9 cellular contexts compared by ENCODE assay signal in the genomic region with DNA sequence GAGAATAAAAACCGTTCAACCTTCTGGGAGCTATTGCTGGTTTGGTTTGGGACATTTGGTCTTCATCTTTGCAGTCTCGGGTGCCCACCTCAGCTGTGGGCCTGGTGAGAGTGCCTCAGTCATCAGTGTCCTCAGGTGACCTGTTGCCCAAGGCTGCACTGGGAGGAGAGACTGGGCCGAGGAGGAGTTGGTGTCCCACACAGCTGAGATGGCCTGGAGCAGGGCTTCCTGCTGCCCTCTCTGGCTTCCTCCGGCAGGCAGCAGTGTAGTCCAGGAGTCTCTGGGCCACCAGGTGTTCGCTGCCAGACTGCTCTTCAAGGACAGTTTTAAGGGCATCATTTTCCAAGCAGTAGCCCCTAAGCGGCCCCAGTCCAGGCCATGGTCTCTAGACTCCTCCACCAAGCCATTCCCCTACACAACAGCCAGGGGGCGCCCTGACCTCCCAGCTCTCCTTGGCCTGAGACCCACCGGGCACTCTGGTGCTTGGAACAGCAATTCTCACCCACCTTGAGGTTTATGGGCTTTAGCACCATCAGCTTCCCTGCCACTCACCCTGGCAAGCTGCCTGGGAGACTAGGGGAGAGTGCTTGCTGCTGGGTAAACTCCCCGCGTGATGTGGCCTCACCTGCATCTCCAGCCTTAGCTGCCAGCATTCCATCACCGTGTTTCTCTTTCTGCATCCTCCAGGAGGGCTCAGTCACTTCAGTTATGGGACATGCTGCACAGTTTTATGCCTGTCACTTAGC. TPM values are rescaled to one million over a fixed set of nuclear protein-coding genes. Genes with fewer than 3 reads are reported as not detected.
A peak's percentile ranks its signal among the peaks of the same experiment; 100 is the strongest.
DNase-seq lines count a peak whose midpoint lies in the region; ATAC-seq and TF ChIP-seq lines count a peak whose summit lies in the region.
"Had no signal": no experiment of that assay in that cellular context is flagged by ENCODE, and none has a peak within 500 bp of the region (broad histone marks: within the 10 kb centered on the region; RNA-seq: fewer than 3 reads in every experiment).

No MANE protein-coding gene starts in this region.

- POLR2A ChIA-PET in activated CD4-positive, alpha-beta T cell treated with anti-CD3 and anti-CD28 coated beads, Interleukin-2, amount 10 ng/mL, durations not matched to agents 7 days and 5 days (lab: Charles Lee) = interaction anchor here (0.6 to 1.2 kb wide), 2 partner anchors 10 to 37 kb away, joined by 3 to 6 read pairs; no protein-coding TSS in a partner anchor

- no peak for DNase-seq in LNCaP clone FGC (ENCODE audit: low read depth)
- peak; percentile 60 for DNase-seq in activated CD4-positive, alpha-beta T cell treated with anti-CD3 and anti-CD28 coated beads, Interleukin-2, amount 10 ng/mL, durations not matched to agents 7 days and 5 days
- peak; percentile 56 to 62 (median 59) for DNase-seq in effector memory CD8-positive, alpha-beta T cell
- DNase-seq in naive B cell = peak; percentile 51
- DNase-seq in vagina (ENCODE audit: extremely low spot score in 2 of 2) = no peak
- DNase-seq in kidney glomerular epithelial cell (lab: John Stamatoyannopoulos, UW) = no peak

- H3K27ac ChIP-seq in DOHH2 (ENCODE audit: low read depth, low read length) = no peak overlapping the region
- no peak overlapping the region for H3K27ac ChIP-seq in vagina

- H3K4me1 Mint-ChIP-seq in activated CD4-positive, alpha-beta T cell treated with anti-CD3 and anti-CD28 coated beads, Interleukin-2, amount 10 ng/mL, durations not matched to agents 7 days and 5 days = peaks cover 26% of the 10 kb centered on the region
- peaks cover 24 to 39% of the 10 kb centered on the region in 2 donors for H3K4me1 Mint-ChIP-seq in effector memory CD8-positive, alpha-beta T cell (ENCODE audit: low read depth in 2 of 2)
- H3K4me1 Mint-ChIP-seq in naive B cell = peaks cover 21 to 51% (median 50%) of the 10 kb centered on the region in 3 donors

- peak; percentile 93 for ATAC-seq in effector memory CD8-positive, alpha-beta T cell (replicated peaks)
- ATAC-seq in naive B cell (ENCODE audit: low read depth in 2 of 2) (peak; percentile 87 to 90), HG02970 (IDR thresholded peaks at IDR 0.05; ENCODE audit: low FRiP score, unreplicated experiment) (no peak)

- H3K36me3 Mint-ChIP-seq in activated CD4-positive, alpha-beta T cell treated with anti-CD3 and anti-CD28 coated beads, Interleukin-2, amount 10 ng/mL, durations not matched to agents 7 days and 5 days (ENCODE audit: low read depth) = peaks cover 40% of the 10 kb centered on the region
- H3K36me3 Mint-ChIP-seq in effector memory CD8-positive, alpha-beta T cell (ENCODE audit: insufficient read depth) = peaks cover 25% of the 10 kb centered on the region
- H3K36me3 Mint-ChIP-seq in naive B cell = peaks cover 0 to 5% of the 10 kb centered on the region in 2 donors

- H3K4me1 ChIP-seq in DOHH2 (ENCODE audit: control insufficient read depth, low read length) = peaks cover 9% of the 10 kb centered on the region
- peaks cover 2% of the 10 kb centered on the region for H3K4me1 ChIP-seq in vagina

- no peaks in the 10 kb centered on the region for H3F3A ChIP-seq in DOHH2 (ENCODE audit: control insufficient read depth, insufficient read depth)

- no peaks in the 10 kb centered on the region for H3K27me3 Mint-ChIP-seq in activated CD4-positive, alpha-beta T cell treated with anti-CD3 and anti-CD28 coated beads, Interleukin-2, amount 10 ng/mL, durations not matched to agents 7 days and 5 days
- no peaks in the 10 kb centered on the region for H3K27me3 Mint-ChIP-seq in effector memory CD8-positive, alpha-beta T cell
- H3K27me3 Mint-ChIP-seq in naive B cell = no peaks in the 10 kb centered on the region

- no peak overlapping the region for H3K4me3 Mint-ChIP-seq in activated CD4-positive, alpha-beta T cell treated with anti-CD3 and anti-CD28 coated beads, Interleukin-2, amount 10 ng/mL, durations not matched to agents 7 days and 5 days
- peak overlapping the region in 1 of 2 donors; percentile 17 for H3K4me3 Mint-ChIP-seq in effector memory CD8-positive, alpha-beta T cell
- peak overlapping the region in 2 of 8 donors; percentile 45 to 57 for H3K4me3 Mint-ChIP-seq in naive B cell

- H3K9me2 ChIP-seq in DOHH2 (replicated peaks; ENCODE audit: control insufficient read depth, low read length) = no peaks in the 10 kb centered on the region

- H3K36me3 ChIP-seq in DOHH2 (ENCODE audit: control insufficient read depth, low read length) (peaks cover 52% of the 10 kb centered on the region), vagina (peaks cover 0 to 59% of the 10 kb centered on the region in 2 donors)

- H3K79me2 ChIP-seq in DOHH2 (ENCODE audit: control insufficient read depth, low read length) = peaks cover 28% of the 10 kb centered on the region

- no peak overlapping the region for H3K4me3 ChIP-seq in DOHH2 (ENCODE audit: low read length)
- no peak overlapping the region for H3K4me3 ChIP-seq in LNCaP clone FGC (ENCODE audit: low read depth, low read length)
- H3K4me3 ChIP-seq in vagina = no peak overlapping the region

- H4K20me1 ChIP-seq in DOHH2 (ENCODE audit: control insufficient read depth, insufficient read depth, low read depth, low read length) = no peaks in the 10 kb centered on the region

- CTCF ChIA-PET in activated CD4-positive, alpha-beta T cell treated with anti-CD3 and anti-CD28 coated beads, Interleukin-2, amount 10 ng/mL, durations not matched to agents 7 days and 5 days (lab: Charles Lee) = interaction anchor here (0.6 to 3.4 kb wide), 23 partner anchors 9 to 330 kb away, joined by 3 to 29 read pairs (median 5); a partner anchor contains a TSS

- TF ChIP-seq POLR2A in vagina (IDR thresholded peaks at IDR 0.05) = no peak

- intact Hi-C loops in vagina (cut with DNase I) = no loop called here

- H3K9me3 Mint-ChIP-seq in activated CD4-positive, alpha-beta T cell treated with anti-CD3 and anti-CD28 coated beads, Interleukin-2, amount 10 ng/mL, durations not matched to agents 7 days and 5 days = no peaks in the 10 kb centered on the region
- no peaks in the 10 kb centered on the region for H3K9me3 Mint-ChIP-seq in effector memory CD8-positive, alpha-beta T cell
- H3K9me3 Mint-ChIP-seq in naive B cell = no peaks in the 10 kb centered on the region

- TF ChIP-seq CTCF in DOHH2 (IDR thresholded peaks at IDR 0.05; ENCODE audit: low read depth, low read length, poor library complexity, severe bottlenecking) (peak; percentile 96), LNCaP clone FGC (IDR thresholded peaks at IDR 0.05; ENCODE audit: control insufficient read depth, extremely low read depth, insufficient read depth) (peak; percentile 78), vagina (IDR thresholded peaks at IDR 0.05) (peak; percentile 68 to 76 (median 73))

- H3K27ac Mint-ChIP-seq in activated CD4-positive, alpha-beta T cell treated with anti-CD3 and anti-CD28 coated beads, Interleukin-2, amount 10 ng/mL, durations not matched to agents 7 days and 5 days = peak overlapping the region; percentile 60
- H3K27ac Mint-ChIP-seq in effector memory CD8-positive, alpha-beta T cell = peak overlapping the region; percentile 54 to 74
- peak overlapping the region; percentile 28 to 93 (median 60) for H3K27ac Mint-ChIP-seq in naive B cell

- H3K4me2 ChIP-seq in DOHH2 (ENCODE audit: low read length) = no peak overlapping the region

- H3K9me3 ChIP-seq in DOHH2 (ENCODE audit: control insufficient read depth, insufficient read depth, low read length) (no peaks in the 10 kb centered on the region), vagina (no peaks in the 10 kb centered on the region)

- H3K27me3 ChIP-seq in DOHH2 (ENCODE audit: control insufficient read depth, low read length) (no peaks in the 10 kb centered on the region), vagina (no peaks in the 10 kb centered on the region)

RNA-seq across cellular contexts. Expression of a gene that starts 9.1 kb away (rescaled TPM):
- 100 to 1,000 TPM in 1 of 2 experiments, 10 to 100 TPM in 1; 83.5 to 106 TPM for total RNA-seq in activated CD4-positive, alpha-beta T cell treated with anti-CD3 and anti-CD28 coated beads, Interleukin-2, amount 10 ng/mL, durations not matched to agents 7 days and 5 days
- 100 to 1,000 TPM in 1 of 6 donors, 10 to 100 TPM in 5; 63.3 to 110 (median 79.9) TPM for polyA plus RNA-seq in naive B cell (ENCODE audit: low read depth in 6 of 6)
- 56.2 TPM for total RNA-seq in vagina

RNA-seq across cellular contexts. Expression of a gene that starts 10.7 kb away (rescaled TPM):
- 10 to 100 TPM; 38.4 to 40.2 TPM for total RNA-seq in activated CD4-positive, alpha-beta T cell treated with anti-CD3 and anti-CD28 coated beads, Interleukin-2, amount 10 ng/mL, durations not matched to agents 7 days and 5 days
- polyA plus RNA-seq in naive B cell (ENCODE audit: low read depth in 6 of 6) = 10 to 100 TPM; 59.7 to 80.2 (median 74.2) TPM
- 30.7 TPM for total RNA-seq in vagina

RNA-seq across cellular contexts. Expression of a gene that starts 34.1 kb away (rescaled TPM):
- total RNA-seq in activated CD4-positive, alpha-beta T cell treated with anti-CD3 and anti-CD28 coated beads, Interleukin-2, amount 10 ng/mL, durations not matched to agents 7 days and 5 days = 1 to 10 TPM; 6.4 to 7.6 TPM
- polyA plus RNA-seq in naive B cell (ENCODE audit: low read depth in 6 of 6) = 1 to 10 TPM in 4 of 6 donors, under 1 TPM in 1, not detected in 1; 0.80 to 2.7 (median 2.0) TPM
- 149 TPM for total RNA-seq in vagina

RNA-seq across cellular contexts. Expression of a gene that starts 41.9 kb away (rescaled TPM):
- not detected for total RNA-seq in activated CD4-positive, alpha-beta T cell treated with anti-CD3 and anti-CD28 coated beads, Interleukin-2, amount 10 ng/mL, durations not matched to agents 7 days and 5 days
- not detected for polyA plus RNA-seq in naive B cell (ENCODE audit: low read depth in 6 of 6)
- total RNA-seq in vagina = 1.7 TPM
- total RNA-seq: RPMI7951 had no signal

RNA-seq across cellular contexts. Expression of a gene that starts 50.4 kb away (rescaled TPM):
- total RNA-seq in activated CD4-positive, alpha-beta T cell treated with anti-CD3 and anti-CD28 coated beads, Interleukin-2, amount 10 ng/mL, durations not matched to agents 7 days and 5 days = not detected
- polyA plus RNA-seq in naive B cell (ENCODE audit: low read depth in 6 of 6) = not detected
- total RNA-seq in vagina = 7.6 TPM
- total RNA-seq: RPMI7951 had no signal

Comparison
In these comparisons a context has a peak if more than half of its experiments do, and no peak if none do; other contexts are left out.
1. DNase-seq: peak in activated CD4-positive, alpha-beta T cell treated with anti-CD3 and anti-CD28 coated beads, Interleukin-2, amount 10 ng/mL, durations not matched to agents 7 days and 5 days (single experiment), effector memory CD8-positive, alpha-beta T cell (3 of 3) and naive B cell (single experiment); none in LNCaP clone FGC (single experiment), vagina (0 of 2) and kidney glomerular epithelial cell (single experiment).
2. RNA of a gene that starts 34.1 kb away (total RNA-seq): 149 TPM in vagina (single experiment); 6.4 to 7.6 TPM in activated CD4-positive, alpha-beta T cell treated with anti-CD3 and anti-CD28 coated beads, Interleukin-2, amount 10 ng/mL, durations not matched to agents 7 days and 5 days; every median in the first group is over 10 times any median in the second.
3. Peak in every context shown above with its lines, with median percentiles within 50 percentile points of each other: CTCF ChIP-seq and H3K27ac Mint-ChIP-seq.